ENCODE assay signal across 11 cellular contexts in the genomic region with DNA sequence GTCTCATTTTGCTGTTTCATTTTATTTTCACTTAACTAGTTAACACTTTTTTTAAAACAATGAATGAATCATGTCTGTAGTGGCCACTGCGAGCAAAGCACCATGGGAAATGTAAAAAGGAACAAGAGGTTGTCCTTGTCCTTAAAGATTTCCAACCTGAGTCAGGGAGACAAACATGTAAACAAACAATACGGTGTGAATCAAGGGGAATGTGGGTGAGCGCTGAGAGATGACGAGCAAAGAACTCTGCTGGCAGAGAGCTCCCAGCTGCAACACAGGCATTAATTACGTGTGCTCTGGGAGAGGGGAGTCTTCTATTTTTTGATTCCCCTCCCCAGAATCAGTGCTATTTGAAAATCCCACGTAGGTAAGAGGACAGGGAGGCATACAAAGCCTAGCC.
DNase-seq lines count a peak whose midpoint lies in the region; TF ChIP-seq lines count a peak whose summit lies in the region.
"Had no signal": no experiment of that assay in that cellular context is flagged by ENCODE, and none has a peak within 500 bp of the region (broad histone marks: within the 10 kb centered on the region; RNA-seq: fewer than 3 reads in every experiment).

No MANE protein-coding gene starts in this region.

- no peak for DNase-seq in activated CD4-positive, alpha-beta T cell treated with anti-CD3 and anti-CD28 coated beads, Interleukin-2, amount 10 ng/mL, durations not matched to agents 24 days and 14 days
- DNase-seq in activated CD4-positive, alpha-beta T cell treated with anti-CD3 and anti-CD28 coated beads for 4 hours: no peak
- peak; percentile 43 to 78 (median 62) for DNase-seq in adrenal gland
- DNase-seq in kidney epithelial cell (ENCODE audit: low read depth): peak; percentile 49
- DNase-seq in tibial artery: no peak
- no peak for DNase-seq in NCI-H2107 (lab: John Stamatoyannopoulos, UW)
- no peak for DNase-seq in DMS114 treated with DMSO at 0.1 percent for 48 hours (lab: John Stamatoyannopoulos, UW; ENCODE audit: unreplicated experiment)
- no peak for DNase-seq in effector CD4-positive, alpha-beta T cell
- DNase-seq: activated naive CD4-positive, alpha-beta T cell treated with anti-CD3 and anti-CD28 coated beads, Interleukin-2, amount 50 U/mL, for 16 hours; MV-4-11; spleen had no signal

- TF ChIP-seq POLR2A in adrenal gland (IDR thresholded peaks at IDR 0.05): no peak

- H3K4me1 ChIP-seq in adrenal gland (replicated peaks in 1 of 2): peaks cover 5 to 42% of the 10 kb centered on the region in 2 donors
- peaks cover 0 to 67% (median 32%) of the 10 kb centered on the region in 4 donors for H3K4me1 ChIP-seq in tibial artery

- H3K27me3 ChIP-seq in adrenal gland (no peaks in the 10 kb centered on the region), kidney epithelial cell (ENCODE audit: control insufficient read depth, insufficient read depth, low read length) (no peaks in the 10 kb centered on the region), tibial artery (no peaks in the 10 kb centered on the region)
- H3K27me3 ChIP-seq: spleen had no signal

- H3K4me3 ChIP-seq in adrenal gland: no peak overlapping the region
- no peak overlapping the region for H3K4me3 ChIP-seq in kidney epithelial cell (ENCODE audit: low read depth, low read length)
- no peak overlapping the region for H3K4me3 ChIP-seq in tibial artery
- H3K4me3 ChIP-seq: spleen had no signal

- H3K27ac Mint-ChIP-seq in activated CD4-positive, alpha-beta T cell treated with anti-CD3 and anti-CD28 coated beads, Interleukin-2, amount 10 ng/mL, durations not matched to agents 24 days and 14 days: peak overlapping the region; percentile 52

- intact Hi-C loops in activated CD4-positive, alpha-beta T cell treated with anti-CD3 and anti-CD28 coated beads, Interleukin-2, amount 10 ng/mL, durations not matched to agents 24 days and 14 days (cut with micrococcal nuclease): loop anchor here (1.0 kb wide), 1 partner anchor 8 kb away; no protein-coding TSS in a partner anchor
- intact Hi-C loops in adrenal gland (cut with DNase I) (loop anchor here in 1 of 2 donors (10.0 kb wide), 1 partner anchor 88 kb away; a partner anchor contains a TSS), tibial artery (cut with DNase I; ENCODE audit: low total_unique reads) (no loop called here)

- H3K36me3 ChIP-seq in adrenal gland (replicated peaks in 1 of 2): no peaks in the 10 kb centered on the region
- H3K36me3 ChIP-seq in kidney epithelial cell (ENCODE audit: control insufficient read depth, insufficient read depth, low read length): no peaks in the 10 kb centered on the region
- no peaks in the 10 kb centered on the region for H3K36me3 ChIP-seq in tibial artery

- H3K27me3 Mint-ChIP-seq in activated CD4-positive, alpha-beta T cell treated with anti-CD3 and anti-CD28 coated beads, Interleukin-2, amount 10 ng/mL, durations not matched to agents 24 days and 14 days: no peaks in the 10 kb centered on the region

- WGBS in adrenal gland, 4 donors: 31 to 37% (median 35%) methylated on average over 6 of the region's 6 CpGs

- peaks cover 40% of the 10 kb centered on the region for H3K36me3 Mint-ChIP-seq in activated CD4-positive, alpha-beta T cell treated with anti-CD3 and anti-CD28 coated beads, Interleukin-2, amount 10 ng/mL, durations not matched to agents 24 days and 14 days (ENCODE audit: low read depth)

- H3K4me1 Mint-ChIP-seq in activated CD4-positive, alpha-beta T cell treated with anti-CD3 and anti-CD28 coated beads, Interleukin-2, amount 10 ng/mL, durations not matched to agents 24 days and 14 days: peaks cover 60% of the 10 kb centered on the region

- peaks cover 12% of the 10 kb centered on the region for H3K9me3 Mint-ChIP-seq in activated CD4-positive, alpha-beta T cell treated with anti-CD3 and anti-CD28 coated beads, Interleukin-2, amount 10 ng/mL, durations not matched to agents 24 days and 14 days

- TF ChIP-seq CTCF in adrenal gland (IDR thresholded peaks at IDR 0.05): no peak
- TF ChIP-seq CTCF in kidney epithelial cell (IDR thresholded peaks at IDR 0.05; ENCODE audit: insufficient read depth, low read length, poor library complexity, severe bottlenecking): no peak
- TF ChIP-seq CTCF in tibial artery (IDR thresholded peaks at IDR 0.05): no peak

- H3K9me3 ChIP-seq in adrenal gland (replicated peaks in 1 of 3) (no peaks in the 10 kb centered on the region), tibial artery (no peaks in the 10 kb centered on the region)
- H3K9me3 ChIP-seq: spleen had no signal

- H3K4me3 Mint-ChIP-seq in activated CD4-positive, alpha-beta T cell treated with anti-CD3 and anti-CD28 coated beads, Interleukin-2, amount 10 ng/mL, durations not matched to agents 24 days and 14 days: no peak overlapping the region

- H3K27ac ChIP-seq in adrenal gland (peak overlapping the region in 3 of 5 donors; percentile 31 to 61 (median 48)), tibial artery (peak overlapping the region; percentile 28 to 49)
- H3K27ac ChIP-seq: spleen had no signal

Comparison
In these comparisons a context has a peak if more than half of its experiments do, and no peak if none do; other contexts are left out.
1. DNase-seq: peak in adrenal gland (7 of 7) and kidney epithelial cell (single experiment); none in activated CD4-positive, alpha-beta T cell treated with anti-CD3 and anti-CD28 coated beads, Interleukin-2, amount 10 ng/mL, durations not matched to agents 24 days and 14 days (single experiment), activated CD4-positive, alpha-beta T cell treated with anti-CD3 and anti-CD28 coated beads for 4 hours (0 of 2), tibial artery (0 of 2), NCI-H2107 (single experiment), DMS114 treated with DMSO at 0.1 percent for 48 hours (single experiment) and effector CD4-positive, alpha-beta T cell (single experiment).